ENCODE assay signal across 12 cellular contexts in genomic region chr1:150615346-150616201, GRCh38. TPM values are rescaled to one million over a fixed set of nuclear protein-coding genes. Genes with fewer than 3 reads are reported as not detected.
DNase-seq lines count a peak whose midpoint lies in the region; ATAC-seq and TF ChIP-seq lines count a peak whose summit lies in the region.
"Had no signal": no experiment of that assay in that cellular context is flagged by ENCODE, and none has a peak within 500 bp of the region (broad histone marks: within the 10 kb centered on the region; RNA-seq: fewer than 3 reads in every experiment).

No MANE protein-coding gene starts in this region.

- no peak overlapping the region for H3K4me3 ChIP-seq in esophagus squamous epithelium
- no peak overlapping the region for H3K4me3 ChIP-seq in upper lobe of right lung
- H3K4me3 ChIP-seq: BLaER1 had no signal

- peak overlapping the region; percentile 86 for H3K27ac Mint-ChIP-seq in activated naive CD4-positive, alpha-beta T cell treated with anti-CD3 and anti-CD28 coated beads, Interleukin-2, amount 50 U/mL, for 24 hours
- H3K27ac Mint-ChIP-seq in T-helper 2 cell treated with Interferon-gamma antibody and Interleukin-4, amounts not matched to agents 5 μg/mL and 100 μg/mL, for 36 hours, result peak overlapping the region; percentile 66

- peaks cover 71% of the 10 kb centered on the region for H3K4me1 Mint-ChIP-seq in activated naive CD4-positive, alpha-beta T cell treated with anti-CD3 and anti-CD28 coated beads, Interleukin-2, amount 50 U/mL, for 24 hours
- H3K4me1 Mint-ChIP-seq in T-helper 2 cell treated with Interferon-gamma antibody and Interleukin-4, amounts not matched to agents 5 μg/mL and 100 μg/mL, for 36 hours (ENCODE audit: low read depth), result peaks cover 58% of the 10 kb centered on the region

- TF ChIP-seq POLR2A in esophagus squamous epithelium (IDR thresholded peaks at IDR 0.05), result no peak

- H3K9me3 ChIP-seq in esophagus squamous epithelium (no peaks in the 10 kb centered on the region), upper lobe of right lung (no peaks in the 10 kb centered on the region)
- H3K9me3 ChIP-seq: BLaER1 had no signal

- H3K27me3 Mint-ChIP-seq in activated naive CD4-positive, alpha-beta T cell treated with anti-CD3 and anti-CD28 coated beads, Interleukin-2, amount 50 U/mL, for 24 hours, result no peaks in the 10 kb centered on the region
- no peaks in the 10 kb centered on the region for H3K27me3 Mint-ChIP-seq in T-helper 2 cell treated with Interferon-gamma antibody and Interleukin-4, amounts not matched to agents 5 μg/mL and 100 μg/mL, for 36 hours (ENCODE audit: low read depth)

- H3K4me1 ChIP-seq in esophagus squamous epithelium (peaks cover 43 to 79% (median 58%) of the 10 kb centered on the region in 3 donors), upper lobe of right lung (peaks cover 61% of the 10 kb centered on the region)

- peaks cover 21% of the 10 kb centered on the region for H3K36me3 Mint-ChIP-seq in activated naive CD4-positive, alpha-beta T cell treated with anti-CD3 and anti-CD28 coated beads, Interleukin-2, amount 50 U/mL, for 24 hours
- H3K36me3 Mint-ChIP-seq in T-helper 2 cell treated with Interferon-gamma antibody and Interleukin-4, amounts not matched to agents 5 μg/mL and 100 μg/mL, for 36 hours (ENCODE audit: low read depth), result peaks cover 46% of the 10 kb centered on the region

- H3K4me3 Mint-ChIP-seq in activated naive CD4-positive, alpha-beta T cell treated with anti-CD3 and anti-CD28 coated beads, Interleukin-2, amount 50 U/mL, for 24 hours, result peak overlapping the region; percentile 51
- peak overlapping the region; percentile 42 for H3K4me3 Mint-ChIP-seq in T-helper 2 cell treated with Interferon-gamma antibody and Interleukin-4, amounts not matched to agents 5 μg/mL and 100 μg/mL, for 36 hours

- WGBS in esophagus squamous epithelium, 2 donors, result 81 to 88% methylated on average over 12 of the region's 12 CpGs

- no peak for TF ChIP-seq CTCF in esophagus squamous epithelium (IDR thresholded peaks at IDR 0.05)
- no peak for TF ChIP-seq CTCF in upper lobe of right lung (IDR thresholded peaks at IDR 0.05)

- H3K27me3 ChIP-seq in esophagus squamous epithelium (no peaks in the 10 kb centered on the region), upper lobe of right lung (no peaks in the 10 kb centered on the region)
- H3K27me3 ChIP-seq: BLaER1 had no signal

- no peaks in the 10 kb centered on the region for H3K9me3 Mint-ChIP-seq in activated naive CD4-positive, alpha-beta T cell treated with anti-CD3 and anti-CD28 coated beads, Interleukin-2, amount 50 U/mL, for 24 hours
- no peaks in the 10 kb centered on the region for H3K9me3 Mint-ChIP-seq in T-helper 2 cell treated with Interferon-gamma antibody and Interleukin-4, amounts not matched to agents 5 μg/mL and 100 μg/mL, for 36 hours

- peaks cover 0 to 54% (median 4%) of the 10 kb centered on the region in 3 donors for H3K36me3 ChIP-seq in esophagus squamous epithelium
- peaks cover 23% of the 10 kb centered on the region for H3K36me3 ChIP-seq in upper lobe of right lung

- ATAC-seq in upper lobe of right lung, result no peak
- no peak for ATAC-seq in GM18858 (IDR thresholded peaks at IDR 0.05; ENCODE audit: unreplicated experiment)
- ATAC-seq in GM19023 (IDR thresholded peaks at IDR 0.05; ENCODE audit: unreplicated experiment), result no peak

- DNase-seq in activated naive CD4-positive, alpha-beta T cell treated with anti-CD3 and anti-CD28 coated beads, Interleukin-2, amount 50 U/mL, for 16 hours, result no peak
- no peak for DNase-seq in T-helper 2 cell treated with Interferon-gamma antibody and Interleukin-4, amounts not matched to agents 5 μg/mL and 100 μg/mL, for 36 hours (ENCODE audit: low spot score)
- DNase-seq in esophagus squamous epithelium (lab: John Stamatoyannopoulos, UW) (no peak), upper lobe of right lung (no peak), cardiac septum (ENCODE audit: low spot score) (no peak)
- DNase-seq: amygdala, foreskin fibroblast, NCI-H1417 treated with DMSO at 0.1 percent for 48 hours had no signal

- intact Hi-C loops in esophagus squamous epithelium (cut with DNase I) (no loop called here), upper lobe of right lung (cut with DNase I) (no loop called here), cardiac septum (cut with DNase I) (loop anchor here (10.0 kb wide), 1 partner anchor 251 kb away; the partner anchor contains the start of gene RPRD2)

- peak overlapping the region; percentile 27 to 88 (median 76) for H3K27ac ChIP-seq in esophagus squamous epithelium
- peak overlapping the region; percentile 92 for H3K27ac ChIP-seq in upper lobe of right lung
- H3K27ac ChIP-seq: BLaER1 had no signal

RNA-seq across cellular contexts. Expression of gene ENSA, which starts 13.8 kb away (rescaled TPM):
- total RNA-seq in esophagus squamous epithelium (100 to 1,000 TPM; 179 to 377 (median 344) TPM), upper lobe of right lung (188 TPM), cardiac septum (141 TPM)

RNA-seq across cellular contexts. Expression of gene MCL1, which starts 36.2 kb away (rescaled TPM):
- total RNA-seq in esophagus squamous epithelium, result 100 to 1,000 TPM; 167 to 256 (median 216) TPM
- 325 TPM for total RNA-seq in upper lobe of right lung
- 145 TPM for total RNA-seq in cardiac septum
